Comparison of ENCODE assay signal across 24 cellular contexts in genomic region chr10:102837230-102837721, GRCh38. TPM values are rescaled to one million over a fixed set of nuclear protein-coding genes. Genes with fewer than 3 reads are reported as not detected.
DNase-seq lines count a peak whose midpoint lies in the region; ATAC-seq and TF ChIP-seq lines count a peak whose summit lies in the region.
"Had no signal": no experiment of that assay in that cellular context is flagged by ENCODE, and none has a peak within 500 bp of the region (broad histone marks: within the 10 kb centered on the region; RNA-seq: fewer than 3 reads in every experiment).

Gene CYP17A1 (minus strand): TSS chr10:102837413. CDS start chr10:102837361, 52 bp downstream.

- H3K36me3 ChIP-seq in parathyroid adenoma (ENCODE audit: control insufficient read depth, insufficient read depth, low read length) = no peaks in the 10 kb centered on the region
- H3K36me3 ChIP-seq in CD8-positive, alpha-beta memory T cell (ENCODE audit: insufficient read depth, low read length) = no peaks in the 10 kb centered on the region
- H3K36me3 ChIP-seq: upper lobe of left lung had no signal

- H2AFZ ChIP-seq in parathyroid adenoma = peak within 1 kb of the TSS; percentile 72

- CTCF ChIA-PET in CD8-positive, alpha-beta memory T cell (lab: Charles Lee) = interaction anchor here (0.7 to 3.8 kb wide), 3 partner anchors 9 to 407 kb away, joined by 3 to 13 read pairs (median 3); no protein-coding TSS in a partner anchor

- POLR2A ChIA-PET in CD8-positive, alpha-beta memory T cell (lab: Charles Lee) = no interaction called here

- H3K36me3 Mint-ChIP-seq in CD8-positive, alpha-beta memory T cell = peaks cover 0 to 10% (median 0%) of the 10 kb centered on the region in 3 donors
- H3K36me3 Mint-ChIP-seq: activated naive CD4-positive, alpha-beta T cell treated with anti-CD3 and anti-CD28 coated beads, Interleukin-2, amount 10 ng/mL, durations not matched to agents 7 days and 5 days; memory B cell had no signal

- H3K4me2 ChIP-seq in parathyroid adenoma (ENCODE audit: low read length) = peak within 1 kb of the TSS; percentile 7

- peaks cover 28% of the 10 kb centered on the region for H3K4me1 ChIP-seq in parathyroid adenoma
- no peaks in the 10 kb centered on the region for H3K4me1 ChIP-seq in CD8-positive, alpha-beta memory T cell (ENCODE audit: insufficient read depth, low read length)

- ATAC-seq in HG02798 (IDR thresholded peaks at IDR 0.05; ENCODE audit: poor library complexity, unreplicated experiment) (no peak), GM18907 (IDR thresholded peaks at IDR 0.05; ENCODE audit: unreplicated experiment) (no peak)

- DNase-seq in DMS79 treated with DMSO at 0.1 percent for 48 hours (lab: John Stamatoyannopoulos, UW) (peak; percentile 37), NCI-H2196 treated with DMSO at 0.1 percent for 48 hours (lab: John Stamatoyannopoulos, UW; ENCODE audit: unreplicated experiment) (peak; percentile 1), fibroblast of mammary gland (ENCODE audit: low read depth) (peak; percentile 21), ecto neural progenitor cell (ENCODE audit: low spot score) (no peak)
- no peak for DNase-seq in CD8-positive, alpha-beta memory T cell
- DNase-seq: activated CD4-positive, alpha-beta T cell treated with anti-CD3 and anti-CD28 coated beads for 1 hour; activated CD8-positive, alpha-beta memory T cell treated with anti-CD3 and anti-CD28 coated beads, Interleukin-2, amount 50 U/mL, for 4 hours; activated naive CD4-positive, alpha-beta T cell treated with anti-CD3 and anti-CD28 coated beads, Interleukin-2, amount 10 ng/mL, durations not matched to agents 7 days and 5 days; AML-193; DMS53; effector CD8-positive, alpha-beta T cell; H9; NCI-H187; NK-92 treated with Interleukin-12 subunit alpha and Interleukin-12 subunit beta, amount 100 ng/mL, for 24 hours; Right ventricle myocardium superior had no signal

- no peaks in the 10 kb centered on the region for H3K9me3 ChIP-seq in parathyroid adenoma (ENCODE audit: control insufficient read depth, low read length)
- no peaks in the 10 kb centered on the region for H3K9me3 ChIP-seq in CD8-positive, alpha-beta memory T cell (ENCODE audit: low read length)

- TF ChIP-seq CTCF in fibroblast of mammary gland (conservative IDR thresholded peaks at IDR 0.05; ENCODE audit: control insufficient read depth, insufficient read depth, low read depth, low read length) (no peak), parathyroid adenoma (IDR thresholded peaks at IDR 0.05) (no peak)

- no peak within 1 kb of the TSS for H3K4me3 ChIP-seq in fibroblast of mammary gland (ENCODE audit: control insufficient read depth, low read depth, low read length)
- H3K4me3 ChIP-seq in parathyroid adenoma (ENCODE audit: low read depth, low read length) = no peak within 1 kb of the TSS
- no peak within 1 kb of the TSS for H3K4me3 ChIP-seq in CD8-positive, alpha-beta memory T cell (ENCODE audit: low read length)
- H3K4me3 ChIP-seq: upper lobe of left lung had no signal

- no peaks in the 10 kb centered on the region for H3K27me3 ChIP-seq in parathyroid adenoma (ENCODE audit: control insufficient read depth, insufficient read depth, low read length)
- no peaks in the 10 kb centered on the region for H3K27me3 ChIP-seq in CD8-positive, alpha-beta memory T cell (ENCODE audit: insufficient read depth, low read length, poor library complexity, severe bottlenecking)
- H3K27me3 ChIP-seq: upper lobe of left lung had no signal

- peak within 1 kb of the TSS; percentile 24 for H3K9ac ChIP-seq in parathyroid adenoma

- peak within 1 kb of the TSS in 1 of 8 donors; percentile 74 for H3K27ac Mint-ChIP-seq in CD8-positive, alpha-beta memory T cell
- H3K27ac Mint-ChIP-seq: activated naive CD4-positive, alpha-beta T cell treated with anti-CD3 and anti-CD28 coated beads, Interleukin-2, amount 10 ng/mL, durations not matched to agents 7 days and 5 days; H9; memory B cell had no signal

- peaks cover 10 to 31% of the 10 kb centered on the region in 2 donors for H3K27me3 Mint-ChIP-seq in CD8-positive, alpha-beta memory T cell

- no peak within 1 kb of the TSS for H3K4me3 Mint-ChIP-seq in CD8-positive, alpha-beta memory T cell
- H3K4me3 Mint-ChIP-seq: activated naive CD4-positive, alpha-beta T cell treated with anti-CD3 and anti-CD28 coated beads, Interleukin-2, amount 10 ng/mL, durations not matched to agents 7 days and 5 days; H9; IgD-negative memory B cell; memory B cell; neural crest cell had no signal

- H3K27ac ChIP-seq in parathyroid adenoma = peak within 1 kb of the TSS; percentile 91
- H3K27ac ChIP-seq in CD8-positive, alpha-beta memory T cell (ENCODE audit: low read depth, low read length) = no peak within 1 kb of the TSS
- H3K27ac ChIP-seq: upper lobe of left lung had no signal

- no peaks in the 10 kb centered on the region for H3K4me1 Mint-ChIP-seq in CD8-positive, alpha-beta memory T cell
- H3K4me1 Mint-ChIP-seq: activated naive CD4-positive, alpha-beta T cell treated with anti-CD3 and anti-CD28 coated beads, Interleukin-2, amount 10 ng/mL, durations not matched to agents 7 days and 5 days; IgD-negative memory B cell; memory B cell; neural crest cell had no signal

- no peaks in the 10 kb centered on the region for H3K79me2 ChIP-seq in parathyroid adenoma

- peaks cover 8 to 14% (median 11%) of the 10 kb centered on the region in 5 donors for H3K9me3 Mint-ChIP-seq in CD8-positive, alpha-beta memory T cell

RNA-seq across cellular contexts. Expression of gene CYP17A1, which starts in this region (rescaled TPM):
- total RNA-seq in CD8-positive, alpha-beta memory T cell = not detected
- polyA plus RNA-seq in CD8-positive, alpha-beta memory T cell = 0.13 TPM
- total RNA-seq: bronchial epithelial cell; H9; neural crest cell; Right ventricle myocardium superior; T-helper 2 cell treated with Interferon-gamma antibody and Interleukin-4, amounts not matched to agents 100 ng/mL and 5 ng/mL, for 36 hours had no signal

Comparison
In these comparisons a context has a peak if more than half of its experiments do, and no peak if none do; other contexts are left out.
1. DNase-seq: peak in DMS79 treated with DMSO at 0.1 percent for 48 hours (single experiment), NCI-H2196 treated with DMSO at 0.1 percent for 48 hours (single experiment) and fibroblast of mammary gland (single experiment); none in CD8-positive, alpha-beta memory T cell (0 of 5) and ecto neural progenitor cell (single experiment).